ENCODE assay signal across 26 cellular contexts in genomic region chr2:71238089-71238488, GRCh38.
"Had no signal": no experiment of that assay in that cellular context is flagged by ENCODE, and none has a peak within 500 bp of the region (broad histone marks: within the 10 kb centered on the region; RNA-seq: fewer than 3 reads in every experiment).

No MANE protein-coding gene starts in this region.

- H3K27ac ChIP-seq: lower lobe of right lung, pancreas, prostate gland, right lobe of liver, skin epidermis, stomach, testis, thyroid gland, transverse colon, upper lobe of left lung had no signal

- DNase-seq: hippocampal formation; immature natural killer cell; kidney; lower lobe of right lung; mammary epithelial cell; mesenchymal stem cell; naive thymus-derived CD8-positive, alpha-beta T cell; nucleus accumbens; pancreas; posterior cingulate gyrus; right lobe of liver; stimulated activated CD4-positive, alpha-beta T cell treated with anti-CD3 and anti-CD28 coated beads, Interleukin-12 subunit alpha, Interleukin-12 subunit beta, amount 100 ng/mL, for 4 hours; stimulated activated CD4-positive, alpha-beta T cell treated with anti-CD3 and anti-CD28 coated beads, Interleukin-15, amount 100 ng/mL, for 24 hours; stimulated activated CD4-positive, alpha-beta T cell treated with anti-CD3 and anti-CD28 coated beads, Interleukin-2, amount 100 ng/mL, for 24 hours; stimulated activated CD4-positive, alpha-beta T cell treated with anti-CD3 and anti-CD28 coated beads, Interleukin-4, amount 100 ng/mL, for 1 hour; stimulated activated naive B cell treated with anti-CD40 and anti-IgM and Interleukin-4, amounts not matched to agents 10 μg/mL and 1 μg/mL and 100 μg/mL, for 72 hours; stimulated activated naive CD8-positive, alpha-beta T cell treated with anti-CD3 and anti-CD28 coated beads, Interleukin-15, Interleukin-2, amounts not matched to agents 100 U/mL and 50 U/mL, for 24 hours; stomach; testis; thyroid gland; transverse colon; upper lobe of left lung had no signal

- H3K27ac Mint-ChIP-seq: immature natural killer cell; naive thymus-derived CD8-positive, alpha-beta T cell; nephron; stimulated activated naive B cell treated with anti-CD40 and anti-IgM and Interleukin-4, amounts not matched to agents 10 μg/mL and 1 μg/mL and 100 μg/mL, for 72 hours had no signal

- H3K9me3 ChIP-seq: lower lobe of right lung, pancreas, prostate gland, right lobe of liver, testis, thyroid gland, transverse colon, upper lobe of left lung had no signal

- ATAC-seq: lower lobe of right lung; naive thymus-derived CD8-positive, alpha-beta T cell; pancreas; right lobe of liver; stimulated activated naive B cell treated with anti-CD40 and anti-IgM and Interleukin-4, amounts not matched to agents 10 μg/mL and 1 μg/mL and 100 μg/mL, for 72 hours; stimulated activated naive CD8-positive, alpha-beta T cell treated with anti-CD3 and anti-CD28 coated beads, Interleukin-15, Interleukin-2, amounts not matched to agents 100 U/mL and 50 U/mL, for 24 hours had no signal

- H3K27me3 ChIP-seq: pancreas, right lobe of liver, stomach, testis, thyroid gland, transverse colon, upper lobe of left lung had no signal

- H3K4me1 Mint-ChIP-seq: immature natural killer cell, neural crest cell had no signal

- H3K4me3 ChIP-seq: lower lobe of right lung, pancreas, prostate gland, right lobe of liver, skin epidermis, stomach, testis, thyroid gland, transverse colon, upper lobe of left lung had no signal

- H3K36me3 ChIP-seq: lower lobe of right lung, pancreas, prostate gland, right lobe of liver, stomach, thyroid gland, transverse colon, upper lobe of left lung had no signal

- H3K4me1 ChIP-seq: lower lobe of right lung, pancreas, prostate gland, right lobe of liver, testis, thyroid gland, upper lobe of left lung had no signal

- H3K4me3 Mint-ChIP-seq: immature natural killer cell; naive thymus-derived CD8-positive, alpha-beta T cell; nephron; neural crest cell; stimulated activated naive B cell treated with anti-CD40 and anti-IgM and Interleukin-4, amounts not matched to agents 10 μg/mL and 1 μg/mL and 100 μg/mL, for 72 hours had no signal

- H3K36me3 Mint-ChIP-seq: immature natural killer cell had no signal
